ENCODE assay signal across 1 cellular context in the genomic region with DNA sequence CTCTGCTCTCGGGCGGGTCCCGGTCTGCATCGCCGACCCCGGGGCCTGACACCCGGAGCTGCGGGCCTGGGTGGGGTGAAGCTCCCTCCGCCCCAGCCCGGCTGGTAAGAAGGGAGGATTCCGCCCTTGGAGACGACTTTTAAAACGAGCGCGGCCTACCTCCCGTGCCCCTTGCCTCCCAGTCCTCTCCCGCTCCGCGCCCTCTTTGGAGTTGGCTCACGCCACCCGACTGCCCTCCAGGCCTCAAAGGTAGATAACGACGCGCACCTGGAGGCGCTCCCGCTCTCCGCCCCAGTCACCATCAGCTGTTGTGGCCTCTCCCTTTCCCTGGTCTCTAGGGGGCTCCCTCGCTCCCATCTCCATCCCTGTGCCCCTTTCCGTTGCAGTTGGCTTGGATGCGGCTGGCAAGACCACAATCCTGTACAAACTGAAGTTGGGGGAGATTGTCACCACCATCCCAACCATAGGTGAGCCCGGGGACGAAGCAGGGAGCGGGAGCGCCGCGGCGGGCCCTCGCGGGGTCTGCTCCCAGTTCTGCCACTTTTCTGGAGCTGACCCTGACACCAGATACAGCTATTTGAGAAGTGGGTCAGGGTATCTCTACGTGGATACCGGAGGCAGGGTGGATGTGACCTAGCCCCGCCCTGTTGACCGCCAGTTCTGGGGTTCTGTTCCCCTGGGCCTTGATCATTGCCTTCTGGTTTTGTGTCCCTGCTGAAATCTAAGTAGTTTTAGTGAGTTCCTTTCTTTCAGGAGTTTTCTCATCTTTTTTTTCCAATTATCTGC.
TF ChIP-seq lines count a peak whose summit lies in the region.

No MANE protein-coding gene starts in this region.

TF ChIP-seq in HepG2, 621 proteins besides CTCF, POLR2A, EP300 and RAD21 (continued from another document and continues in another):
- TF ChIP-seq PHF20 (CRISPR knock-in tag; IDR thresholded peaks at IDR 0.05) (peak; percentile 34; the same call in 1 of the 2 replicates), ZNF205 (CRISPR knock-in tag; IDR thresholded peaks at IDR 0.05) (no peak), ZFP82 (CRISPR knock-in tag; IDR thresholded peaks at IDR 0.05; ENCODE audit: borderline replicate concordance) (no peak), POGK (CRISPR knock-in tag; conservative IDR thresholded peaks at IDR 0.05) (no peak), ZNF563 (CRISPR knock-in tag; IDR thresholded peaks at IDR 0.05) (peak; percentile 66; the same call in 1 of the 2 replicates), MLX (CRISPR knock-in tag; IDR thresholded peaks at IDR 0.05) (no peak), ZMAT3 (CRISPR knock-in tag; conservative IDR thresholded peaks at IDR 0.05) (no peak), ZNF3 (CRISPR knock-in tag; IDR thresholded peaks at IDR 0.05) (no peak), ZEB1 (IDR thresholded peaks at IDR 0.05; ENCODE audit: insufficient replicate concordance, low read depth) (peak; percentile 82), BORCS8-MEF2B (CRISPR knock-in tag; IDR thresholded peaks at IDR 0.05) (peak; percentile 5; the same call in 1 of the 2 replicates), AHR (CRISPR knock-in tag; IDR thresholded peaks at IDR 0.05) (no peak), PATZ1 (CRISPR knock-in tag; IDR thresholded peaks at IDR 0.05) (0 out of 2 replicates have a peak, but pooled peaks have one; percentile 28), ZNF891 (CRISPR knock-in tag; IDR thresholded peaks at IDR 0.05) (0 out of 2 replicates have a peak, but pooled peaks have one; percentile 58), U2AF1 (optimal IDR thresholded peaks at IDR 0.05; ENCODE audit: low read depth, low read length) (peak; percentile 25), ZNF362 (CRISPR knock-in tag; IDR thresholded peaks at IDR 0.05; ENCODE audit: borderline replicate concordance) (no peak), ZFP37 (CRISPR knock-in tag; IDR thresholded peaks at IDR 0.05; ENCODE audit: borderline replicate concordance) (no peak), SP1 (IDR thresholded peaks at IDR 0.05) (no peak), SP1 (CRISPR knock-in tag; IDR thresholded peaks at IDR 0.05) (0 out of 2 replicates have a peak, but pooled peaks have one; percentile 34), RFX3 (CRISPR knock-in tag; IDR thresholded peaks at IDR 0.05) (no peak), ARHGAP35 (CRISPR knock-in tag; IDR thresholded peaks at IDR 0.05; ENCODE audit: borderline replicate concordance) (no peak; the same call in 1 of the 2 replicates), MAFG (CRISPR knock-in tag; IDR thresholded peaks at IDR 0.05) (no peak), GFI1 (CRISPR knock-in tag; IDR thresholded peaks at IDR 0.05; ENCODE audit: borderline replicate concordance) (no peak), HNRNPL (IDR thresholded peaks at IDR 0.05; ENCODE audit: low read depth, low read length) (0 out of 2 replicates have a peak, but pooled peaks have one; percentile 23), SMAD1 (CRISPR knock-in tag; IDR thresholded peaks at IDR 0.05; ENCODE audit: borderline replicate concordance, low read depth) (no peak), GMEB1 (CRISPR knock-in tag; IDR thresholded peaks at IDR 0.05; ENCODE audit: borderline replicate concordance) (peak; percentile 46; the same call in 1 of the 2 replicates), ZNF841 (CRISPR knock-in tag; IDR thresholded peaks at IDR 0.05; ENCODE audit: borderline replicate concordance) (no peak), ARNT (IDR thresholded peaks at IDR 0.05) (no peak), RARA (CRISPR knock-in tag; IDR thresholded peaks at IDR 0.05) (no peak), ZFX (CRISPR knock-in tag; IDR thresholded peaks at IDR 0.05; ENCODE audit: low read depth) (peak; percentile 81), KLF6 (CRISPR knock-in tag; IDR thresholded peaks at IDR 0.05) (no peak), ZNF263 (CRISPR knock-in tag; IDR thresholded peaks at IDR 0.05) (no peak)
- TF ChIP-seq, protein P1, sequence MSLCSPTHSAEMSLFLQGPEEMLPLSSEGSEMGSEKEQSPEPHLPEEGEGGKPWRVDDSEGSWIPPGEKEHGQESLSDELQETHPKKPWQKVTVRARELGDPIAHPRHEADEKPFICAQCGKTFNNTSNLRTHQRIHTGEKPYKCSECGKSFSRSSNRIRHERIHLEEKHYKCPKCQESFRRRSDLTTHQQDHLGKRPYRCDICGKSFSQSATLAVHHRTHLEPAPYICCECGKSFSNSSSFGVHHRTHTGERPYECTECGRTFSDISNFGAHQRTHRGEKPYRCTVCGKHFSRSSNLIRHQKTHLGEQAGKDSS (CRISPR knock-in tag; IDR thresholded peaks at IDR 0.05; ENCODE audit: borderline replicate concordance, low read depth): peak; percentile 67; the same call in 1 of the 2 replicates
- TF ChIP-seq, protein P2, sequence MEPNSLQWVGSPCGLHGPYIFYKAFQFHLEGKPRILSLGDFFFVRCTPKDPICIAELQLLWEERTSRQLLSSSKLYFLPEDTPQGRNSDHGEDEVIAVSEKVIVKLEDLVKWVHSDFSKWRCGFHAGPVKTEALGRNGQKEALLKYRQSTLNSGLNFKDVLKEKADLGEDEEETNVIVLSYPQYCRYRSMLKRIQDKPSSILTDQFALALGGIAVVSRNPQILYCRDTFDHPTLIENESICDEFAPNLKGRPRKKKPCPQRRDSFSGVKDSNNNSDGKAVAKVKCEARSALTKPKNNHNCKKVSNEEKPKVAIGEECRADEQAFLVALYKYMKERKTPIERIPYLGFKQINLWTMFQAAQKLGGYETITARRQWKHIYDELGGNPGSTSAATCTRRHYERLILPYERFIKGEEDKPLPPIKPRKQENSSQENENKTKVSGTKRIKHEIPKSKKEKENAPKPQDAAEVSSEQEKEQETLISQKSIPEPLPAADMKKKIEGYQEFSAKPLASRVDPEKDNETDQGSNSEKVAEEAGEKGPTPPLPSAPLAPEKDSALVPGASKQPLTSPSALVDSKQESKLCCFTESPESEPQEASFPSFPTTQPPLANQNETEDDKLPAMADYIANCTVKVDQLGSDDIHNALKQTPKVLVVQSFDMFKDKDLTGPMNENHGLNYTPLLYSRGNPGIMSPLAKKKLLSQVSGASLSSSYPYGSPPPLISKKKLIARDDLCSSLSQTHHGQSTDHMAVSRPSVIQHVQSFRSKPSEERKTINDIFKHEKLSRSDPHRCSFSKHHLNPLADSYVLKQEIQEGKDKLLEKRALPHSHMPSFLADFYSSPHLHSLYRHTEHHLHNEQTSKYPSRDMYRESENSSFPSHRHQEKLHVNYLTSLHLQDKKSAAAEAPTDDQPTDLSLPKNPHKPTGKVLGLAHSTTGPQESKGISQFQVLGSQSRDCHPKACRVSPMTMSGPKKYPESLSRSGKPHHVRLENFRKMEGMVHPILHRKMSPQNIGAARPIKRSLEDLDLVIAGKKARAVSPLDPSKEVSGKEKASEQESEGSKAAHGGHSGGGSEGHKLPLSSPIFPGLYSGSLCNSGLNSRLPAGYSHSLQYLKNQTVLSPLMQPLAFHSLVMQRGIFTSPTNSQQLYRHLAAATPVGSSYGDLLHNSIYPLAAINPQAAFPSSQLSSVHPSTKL (CRISPR knock-in tag; IDR thresholded peaks at IDR 0.05): 0 out of 2 replicates have a peak, but pooled peaks have one; percentile 22
- TF ChIP-seq, protein P3, sequence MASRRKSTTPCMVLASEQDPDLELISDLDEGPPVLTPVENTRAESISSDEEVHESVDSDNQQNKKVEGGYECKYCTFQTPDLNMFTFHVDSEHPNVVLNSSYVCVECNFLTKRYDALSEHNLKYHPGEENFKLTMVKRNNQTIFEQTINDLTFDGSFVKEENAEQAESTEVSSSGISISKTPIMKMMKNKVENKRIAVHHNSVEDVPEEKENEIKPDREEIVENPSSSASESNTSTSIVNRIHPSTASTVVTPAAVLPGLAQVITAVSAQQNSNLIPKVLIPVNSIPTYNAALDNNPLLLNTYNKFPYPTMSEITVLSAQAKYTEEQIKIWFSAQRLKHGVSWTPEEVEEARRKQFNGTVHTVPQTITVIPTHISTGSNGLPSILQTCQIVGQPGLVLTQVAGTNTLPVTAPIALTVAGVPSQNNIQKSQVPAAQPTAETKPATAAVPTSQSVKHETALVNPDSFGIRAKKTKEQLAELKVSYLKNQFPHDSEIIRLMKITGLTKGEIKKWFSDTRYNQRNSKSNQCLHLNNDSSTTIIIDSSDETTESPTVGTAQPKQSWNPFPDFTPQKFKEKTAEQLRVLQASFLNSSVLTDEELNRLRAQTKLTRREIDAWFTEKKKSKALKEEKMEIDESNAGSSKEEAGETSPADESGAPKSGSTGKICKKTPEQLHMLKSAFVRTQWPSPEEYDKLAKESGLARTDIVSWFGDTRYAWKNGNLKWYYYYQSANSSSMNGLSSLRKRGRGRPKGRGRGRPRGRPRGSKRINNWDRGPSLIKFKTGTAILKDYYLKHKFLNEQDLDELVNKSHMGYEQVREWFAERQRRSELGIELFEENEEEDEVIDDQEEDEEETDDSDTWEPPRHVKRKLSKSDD (CRISPR knock-in tag; IDR thresholded peaks at IDR 0.05; ENCODE audit: low read depth): no peak
- TF ChIP-seq, protein P4, sequence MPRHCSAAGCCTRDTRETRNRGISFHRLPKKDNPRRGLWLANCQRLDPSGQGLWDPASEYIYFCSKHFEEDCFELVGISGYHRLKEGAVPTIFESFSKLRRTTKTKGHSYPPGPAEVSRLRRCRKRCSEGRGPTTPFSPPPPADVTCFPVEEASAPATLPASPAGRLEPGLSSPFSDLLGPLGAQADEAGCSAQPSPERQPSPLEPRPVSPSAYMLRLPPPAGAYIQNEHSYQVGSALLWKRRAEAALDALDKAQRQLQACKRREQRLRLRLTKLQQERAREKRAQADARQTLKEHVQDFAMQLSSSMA (CRISPR knock-in tag; IDR thresholded peaks at IDR 0.05): no peak
- TF ChIP-seq, protein P5, sequence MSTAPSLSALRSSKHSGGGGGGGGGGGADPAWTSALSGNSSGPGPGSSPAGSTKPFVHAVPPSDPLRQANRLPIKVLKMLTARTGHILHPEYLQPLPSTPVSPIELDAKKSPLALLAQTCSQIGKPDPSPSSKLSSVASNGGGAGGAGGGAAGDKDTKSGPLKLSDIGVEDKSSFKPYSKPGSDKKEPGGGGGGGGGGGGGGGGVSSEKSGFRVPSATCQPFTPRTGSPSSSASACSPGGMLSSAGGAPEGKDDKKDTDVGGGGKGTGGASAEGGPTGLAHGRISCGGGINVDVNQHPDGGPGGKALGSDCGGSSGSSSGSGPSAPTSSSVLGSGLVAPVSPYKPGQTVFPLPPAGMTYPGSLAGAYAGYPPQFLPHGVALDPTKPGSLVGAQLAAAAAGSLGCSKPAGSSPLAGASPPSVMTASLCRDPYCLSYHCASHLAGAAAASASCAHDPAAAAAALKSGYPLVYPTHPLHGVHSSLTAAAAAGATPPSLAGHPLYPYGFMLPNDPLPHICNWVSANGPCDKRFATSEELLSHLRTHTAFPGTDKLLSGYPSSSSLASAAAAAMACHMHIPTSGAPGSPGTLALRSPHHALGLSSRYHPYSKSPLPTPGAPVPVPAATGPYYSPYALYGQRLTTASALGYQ (CRISPR knock-in tag; IDR thresholded peaks at IDR 0.05): no peak
